1 cellular context compared by ENCODE assay signal in the genomic region with DNA sequence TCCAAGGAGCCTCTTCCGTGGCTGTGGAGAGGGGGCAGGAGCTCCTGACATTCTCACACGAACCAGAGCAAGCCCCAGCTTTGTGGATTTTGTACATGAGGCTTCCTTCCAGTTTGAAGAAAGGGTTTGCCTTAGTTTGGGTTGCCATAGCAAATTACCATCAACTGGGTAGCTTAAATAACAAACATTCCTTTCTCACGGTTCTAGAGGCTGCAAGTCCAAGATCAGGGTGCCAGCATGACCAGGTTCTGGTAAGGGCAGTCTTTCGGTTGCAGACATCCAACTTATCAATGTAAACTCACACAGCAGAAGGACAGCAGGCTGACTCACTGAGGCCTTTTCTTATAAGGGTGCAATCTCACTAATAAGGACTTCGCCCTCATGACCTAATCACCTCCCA.
TF ChIP-seq lines count a peak whose summit lies in the region.

No MANE protein-coding gene starts in this region.

TF ChIP-seq in IMR-90, 13 proteins besides CTCF, POLR2A, EP300 and RAD21:
- TF ChIP-seq FOS (IDR thresholded peaks at IDR 0.05; ENCODE audit: low read depth, low read length): no peak
- TF ChIP-seq, protein P1, sequence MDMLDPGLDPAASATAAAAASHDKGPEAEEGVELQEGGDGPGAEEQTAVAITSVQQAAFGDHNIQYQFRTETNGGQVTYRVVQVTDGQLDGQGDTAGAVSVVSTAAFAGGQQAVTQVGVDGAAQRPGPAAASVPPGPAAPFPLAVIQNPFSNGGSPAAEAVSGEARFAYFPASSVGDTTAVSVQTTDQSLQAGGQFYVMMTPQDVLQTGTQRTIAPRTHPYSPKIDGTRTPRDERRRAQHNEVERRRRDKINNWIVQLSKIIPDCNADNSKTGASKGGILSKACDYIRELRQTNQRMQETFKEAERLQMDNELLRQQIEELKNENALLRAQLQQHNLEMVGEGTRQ (IDR thresholded peaks at IDR 0.05; ENCODE audit: low read depth, low read length): no peak
- TF ChIP-seq CEBPB (IDR thresholded peaks at IDR 0.05; ENCODE audit: low read depth, low read length): no peak
- no peak for TF ChIP-seq BHLHE40 (IDR thresholded peaks at IDR 0.05; ENCODE audit: low read depth, low read length)
- TF ChIP-seq, protein P2, sequence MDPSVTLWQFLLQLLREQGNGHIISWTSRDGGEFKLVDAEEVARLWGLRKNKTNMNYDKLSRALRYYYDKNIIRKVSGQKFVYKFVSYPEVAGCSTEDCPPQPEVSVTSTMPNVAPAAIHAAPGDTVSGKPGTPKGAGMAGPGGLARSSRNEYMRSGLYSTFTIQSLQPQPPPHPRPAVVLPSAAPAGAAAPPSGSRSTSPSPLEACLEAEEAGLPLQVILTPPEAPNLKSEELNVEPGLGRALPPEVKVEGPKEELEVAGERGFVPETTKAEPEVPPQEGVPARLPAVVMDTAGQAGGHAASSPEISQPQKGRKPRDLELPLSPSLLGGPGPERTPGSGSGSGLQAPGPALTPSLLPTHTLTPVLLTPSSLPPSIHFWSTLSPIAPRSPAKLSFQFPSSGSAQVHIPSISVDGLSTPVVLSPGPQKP (IDR thresholded peaks at IDR 0.05; ENCODE audit: borderline replicate concordance, low read depth, low read length): no peak
- TF ChIP-seq RFX5 (IDR thresholded peaks at IDR 0.05; ENCODE audit: low read depth, low read length): no peak
- no peak for TF ChIP-seq MAFK (IDR thresholded peaks at IDR 0.05; ENCODE audit: low read depth, low read length)
- no peak for TF ChIP-seq RCOR1 (IDR thresholded peaks at IDR 0.05; ENCODE audit: insufficient replicate concordance, low read length)
- no peak for TF ChIP-seq NFE2L2 (IDR thresholded peaks at IDR 0.05; ENCODE audit: low read depth, low read length)
- TF ChIP-seq MAZ (IDR thresholded peaks at IDR 0.05; ENCODE audit: borderline replicate concordance, low read depth, low read length): no peak
- TF ChIP-seq SMC3 (IDR thresholded peaks at IDR 0.05; ENCODE audit: low read depth, low read length): no peak
TF ChIP-seq in IMR-90: peak in this region for 0.
